ENCODE assay signal across 7 cellular contexts in genomic region chr4:169604131-169604900, GRCh38. TPM values are rescaled to one million over a fixed set of nuclear protein-coding genes. Genes with fewer than 3 reads are reported as not detected.
DNase-seq lines count a peak whose midpoint lies in the region; ATAC-seq, FAIRE-seq and TF ChIP-seq lines count a peak whose summit lies in the region.

No MANE protein-coding gene starts in this region.

- TF ChIP-seq CTCF in GM13976 (IDR thresholded peaks at IDR 0.05; ENCODE audit: borderline replicate concordance, control extremely low read depth, extremely low read depth, insufficient read depth, missing control alignments): no peak

- H3K4me1 Mint-ChIP-seq in T-cell: peaks cover 29 to 35% (median 32%) of the 10 kb centered on the region in 3 donors

- H3K4me3 Mint-ChIP-seq in T-cell: no peak overlapping the region

- POLR2A ChIA-PET in T-cell (lab: Charles Lee): no interaction called here

- CTCF ChIA-PET in T-cell (lab: Charles Lee): interaction anchor here (0.7 to 1.6 kb wide), 3 partner anchors 9 to 54 kb away, joined by 3 to 9 read pairs (median 5); no protein-coding TSS in a partner anchor

- H3K27ac Mint-ChIP-seq in T-cell: peak overlapping the region in 1 of 2 donors; percentile 24

- no peaks in the 10 kb centered on the region for H3K9me3 Mint-ChIP-seq in T-cell

- no peaks in the 10 kb centered on the region for H3K27me3 Mint-ChIP-seq in T-cell

- in situ Hi-C loops in GM13976 (cut with MboI; ENCODE audit: low sequenced_read_pairs, unreplicated experiment): loop anchor here (25.0 kb wide), 1 partner anchor 433 kb away; the partner anchor contains the start of gene MFAP3L

- H3K36me3 Mint-ChIP-seq in T-cell: peaks cover 33% of the 10 kb centered on the region

- ATAC-seq in GM18870 (IDR thresholded peaks at IDR 0.05; ENCODE audit: unreplicated experiment) (peak; percentile 64), HG02884 (IDR thresholded peaks at IDR 0.05; ENCODE audit: unreplicated experiment) (peak; percentile 78), T-cell (replicated peaks in 1 of 4) (peak in 3 of 4 experiments; percentile 61 to 72 (median 66)), HG02763 (IDR thresholded peaks at IDR 0.05; ENCODE audit: unreplicated experiment) (no peak)

- DNase-seq in T-cell: no peak
- no peak for DNase-seq in cerebellar nuclear complex (lab: John Stamatoyannopoulos, UW)
- DNase-seq in GM13976 (ENCODE audit: low spot score): no peak

- FAIRE-seq in islet of Langerhans (lab: Jason Lieb, UNC): peak; percentile 79

RNA-seq across cellular contexts. Expression of gene NEK1, which starts 8.1 kb away (rescaled TPM):
- 10 to 100 TPM; 13.4 to 21.9 (median 19.5) TPM for total RNA-seq in T-cell

RNA-seq across cellular contexts. Expression of gene CLCN3, which starts 16.1 kb away (rescaled TPM):
- total RNA-seq in T-cell: 10 to 100 TPM; 17.3 to 33.7 (median 30.8) TPM
